Comparison of ENCODE assay signal across 15 cellular contexts in genomic region chr9:134186471-134187109, GRCh38. TPM values are rescaled to one million over a fixed set of nuclear protein-coding genes. Genes with fewer than 3 reads are reported as not detected.
A peak's percentile ranks its signal among the peaks of the same experiment; 100 is the strongest.
DNase-seq lines count a peak whose midpoint lies in the region; ATAC-seq and TF ChIP-seq lines count a peak whose summit lies in the region.
"Had no signal": no experiment of that assay in that cellular context is flagged by ENCODE, and none has a peak within 500 bp of the region (broad histone marks: within the 10 kb centered on the region; RNA-seq: fewer than 3 reads in every experiment).

No MANE protein-coding gene starts in this region.

- H3K9me3 Mint-ChIP-seq in brain = no peaks in the 10 kb centered on the region
- H3K9me3 Mint-ChIP-seq in naive thymus-derived CD8-positive, alpha-beta T cell = no peaks in the 10 kb centered on the region
- H3K9me3 Mint-ChIP-seq: IgD-negative memory B cell had no signal

- H3K27me3 ChIP-seq in upper lobe of left lung (no peaks in the 10 kb centered on the region), hepatocyte (no peaks in the 10 kb centered on the region)

- TF ChIP-seq CTCF in brain (conservative IDR thresholded peaks at IDR 0.05) (no peak), upper lobe of left lung (IDR thresholded peaks at IDR 0.05) (no peak), hepatocyte (IDR thresholded peaks at IDR 0.05; ENCODE audit: poor library complexity) (no peak)

- DNase-seq in activated effector memory CD4-positive, alpha-beta T cell treated with anti-CD3 and anti-CD28 coated beads, Interleukin-2, amount 50 U/mL, for 16 hours = peak; percentile 50
- DNase-seq in activated effector memory CD4-positive, alpha-beta T cell treated with Interleukin-2 at 50 U/mL for 16 hours = no peak
- peak in 1 of 10 donors; percentile 45 for DNase-seq in naive thymus-derived CD8-positive, alpha-beta T cell
- DNase-seq in upper lobe of left lung (peak; percentile 16 to 65), hepatocyte (ENCODE audit: low spot score) (no peak), GOT3 (lab: John Stamatoyannopoulos, UW) (no peak)
- DNase-seq: activated CD8-positive, alpha-beta memory T cell treated with anti-CD3 and anti-CD28 coated beads for 24 hours; activated naive CD4-positive, alpha-beta T cell; NCI-H1436 treated with DMSO at 0.1 percent for 48 hours; NCI-H510A; T-helper 9 cell had no signal

- no peaks in the 10 kb centered on the region for H3K9me3 ChIP-seq in upper lobe of left lung
- H3K9me3 ChIP-seq in hepatocyte (ENCODE audit: low read depth) = no peaks in the 10 kb centered on the region

- H3K79me2 ChIP-seq in hepatocyte = no peaks in the 10 kb centered on the region

- 58 to 63% methylated on average over 19 to 21 of the region's 21 CpGs for WGBS in upper lobe of left lung, 2 donors
- WGBS in hepatocyte (ENCODE audit: low lambda C conversion rate, missing lambda C conversion rate) = 85% methylated on average over 21 of the region's 21 CpGs

- peak overlapping the region in 4 of 5 experiments; percentile 38 to 87 (median 68) for H3K27ac Mint-ChIP-seq in brain
- peak overlapping the region in 6 of 10 donors; percentile 17 to 88 (median 75) for H3K27ac Mint-ChIP-seq in naive thymus-derived CD8-positive, alpha-beta T cell

- H3K4me3 ChIP-seq in upper lobe of left lung = no peak overlapping the region
- H3K4me3 ChIP-seq in hepatocyte = no peak overlapping the region

- no peak for TF ChIP-seq POLR2A in upper lobe of left lung (IDR thresholded peaks at IDR 0.05)

- no peak for TF ChIP-seq EP300 in upper lobe of left lung (IDR thresholded peaks at IDR 0.05)

- ATAC-seq in naive thymus-derived CD8-positive, alpha-beta T cell = no peak
- no peak for ATAC-seq in upper lobe of left lung (ENCODE audit: low FRiP score in 2 of 2)
- no peak for ATAC-seq in GM21367 (IDR thresholded peaks at IDR 0.05; ENCODE audit: unreplicated experiment)
- ATAC-seq: esophagus mucosa had no signal

- POLR2A ChIA-PET in naive thymus-derived CD8-positive, alpha-beta T cell (lab: Charles Lee) = interaction anchor here (0.6 to 1.5 kb wide), 3 partner anchors 9 to 270 kb away, joined by 5 to 7 read pairs (median 5); partner anchors contain the start of gene RNU6ATAC

- H3K4me3 Mint-ChIP-seq in brain = no peak overlapping the region
- H3K4me3 Mint-ChIP-seq in naive thymus-derived CD8-positive, alpha-beta T cell = peak overlapping the region in 1 of 10 donors; percentile 34
- H3K4me3 Mint-ChIP-seq: IgD-negative memory B cell had no signal

- H3K4me2 ChIP-seq in hepatocyte = no peak overlapping the region

- no peak overlapping the region for H3K27ac ChIP-seq in upper lobe of left lung
- no peak overlapping the region for H3K27ac ChIP-seq in hepatocyte

- peaks cover 42% of the 10 kb centered on the region for H3K4me1 Mint-ChIP-seq in brain
- peaks cover 24 to 30% (median 28%) of the 10 kb centered on the region in 4 donors for H3K4me1 Mint-ChIP-seq in naive thymus-derived CD8-positive, alpha-beta T cell

- peaks cover 0 to 11% (median 1%) of the 10 kb centered on the region in 4 donors for H3K4me1 ChIP-seq in upper lobe of left lung
- H3K4me1 ChIP-seq in hepatocyte (ENCODE audit: insufficient read depth) = peaks cover 10% of the 10 kb centered on the region

- no peaks in the 10 kb centered on the region for H3K9me2 ChIP-seq in hepatocyte (replicated peaks; ENCODE audit: insufficient read depth)

- H4K20me1 ChIP-seq in hepatocyte (ENCODE audit: insufficient read depth, poor library complexity, severe bottlenecking) = no peaks in the 10 kb centered on the region

- H3K36me3 Mint-ChIP-seq in brain = no peaks in the 10 kb centered on the region
- no peaks in the 10 kb centered on the region for H3K36me3 Mint-ChIP-seq in naive thymus-derived CD8-positive, alpha-beta T cell
- H3K36me3 Mint-ChIP-seq: IgD-negative memory B cell had no signal

- H3K36me3 ChIP-seq in upper lobe of left lung (no peaks in the 10 kb centered on the region), hepatocyte (replicated peaks; ENCODE audit: insufficient read depth, low read depth) (no peaks in the 10 kb centered on the region)

- H2AFZ ChIP-seq in hepatocyte = no peak overlapping the region

- peaks cover 7% of the 10 kb centered on the region for H3K27me3 Mint-ChIP-seq in brain
- peaks cover 0 to 1% (median 0%) of the 10 kb centered on the region in 5 donors for H3K27me3 Mint-ChIP-seq in naive thymus-derived CD8-positive, alpha-beta T cell

RNA-seq across cellular contexts. Expression of gene RNU6ATAC, which starts 22.2 kb away (rescaled TPM):
- polyA plus RNA-seq in brain (ENCODE audit: insufficient read depth, low read depth, low replicate concordance) = not detected
- total RNA-seq in naive thymus-derived CD8-positive, alpha-beta T cell = 10 to 100 TPM; 29.1 to 43.6 TPM
- not detected for polyA plus RNA-seq in naive thymus-derived CD8-positive, alpha-beta T cell
- total RNA-seq in upper lobe of left lung = 100 to 1,000 TPM in 1 of 6 donors, 10 to 100 TPM in 1, not detected in 4; 70.7 to 223 TPM
- total RNA-seq in hepatocyte = not detected in 2 replicates
- not detected in 2 replicates for polyA plus RNA-seq in hepatocyte
- polyA plus RNA-seq: IgD-negative memory B cell had no signal

RNA-seq across cellular contexts. Expression of gene WDR5, which starts 50.7 kb away (rescaled TPM):
- polyA plus RNA-seq in brain (ENCODE audit: insufficient read depth, low read depth, low replicate concordance) (48.9 TPM), hepatocyte (20.2 and 20.9 TPM in 2 replicates)
- total RNA-seq in naive thymus-derived CD8-positive, alpha-beta T cell = 10 to 100 TPM; 33.5 to 36.1 TPM
- polyA plus RNA-seq in naive thymus-derived CD8-positive, alpha-beta T cell = 10 to 100 TPM; 11.2 to 14.9 (median 13.4) TPM
- total RNA-seq in upper lobe of left lung (10 to 100 TPM; 23.3 to 48.2 (median 27.3) TPM), hepatocyte (19.8 and 21.0 TPM in 2 replicates)

Comparison
In these comparisons a context has a peak if more than half of its experiments do, and no peak if none do; other contexts are left out.
1. DNase-seq: peak in activated effector memory CD4-positive, alpha-beta T cell treated with anti-CD3 and anti-CD28 coated beads, Interleukin-2, amount 50 U/mL, for 16 hours (single experiment) and upper lobe of left lung (2 of 2); none in activated effector memory CD4-positive, alpha-beta T cell treated with Interleukin-2 at 50 U/mL for 16 hours (single experiment), hepatocyte (single experiment) and GOT3 (single experiment).